In the genomic region with DNA sequence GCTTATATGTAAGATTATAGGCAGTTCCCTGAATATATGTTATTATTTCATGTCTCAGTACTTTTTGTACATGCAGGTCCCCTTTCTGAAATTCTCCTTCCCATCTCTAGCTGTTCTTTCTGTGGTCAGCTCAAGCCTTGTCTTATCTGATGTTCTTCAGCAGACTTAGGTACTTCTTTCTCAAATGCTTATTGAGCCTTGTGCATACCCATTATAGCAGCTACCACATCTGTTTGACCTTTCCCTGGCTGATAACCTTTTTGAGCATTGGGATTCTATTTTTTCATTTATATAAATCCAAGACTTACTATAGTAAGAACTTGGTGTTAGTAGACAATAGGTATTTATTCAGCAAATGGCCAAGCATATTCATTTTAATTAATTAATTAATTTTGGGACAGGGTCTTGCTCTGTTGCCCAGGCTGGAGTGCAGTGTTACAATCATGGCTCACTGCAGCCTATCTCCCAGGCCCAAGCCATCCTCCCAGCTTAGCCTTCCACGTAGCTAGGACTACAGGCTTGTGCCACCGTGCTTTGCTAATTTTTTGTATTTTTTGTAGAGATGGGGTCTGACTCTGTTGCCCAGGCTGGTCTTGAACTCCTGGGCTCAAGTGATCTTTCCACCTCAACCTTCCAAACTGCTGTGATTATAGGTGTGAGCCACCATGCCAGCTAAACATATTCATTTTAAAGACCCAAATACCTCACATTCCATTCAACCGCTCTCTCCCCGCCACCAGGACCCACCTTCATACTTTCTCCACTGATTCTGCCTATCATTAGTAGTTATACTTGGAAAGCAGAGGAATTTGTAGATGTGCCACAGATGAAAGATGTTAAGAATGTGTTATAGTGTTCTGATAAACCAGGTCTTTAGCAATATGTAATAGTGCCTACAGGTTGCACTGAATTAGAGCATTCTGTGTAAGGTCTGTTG, we compare ENCODE assay signal across 1 cellular context.
TF ChIP-seq lines count a peak whose summit lies in the region.

No MANE protein-coding gene starts in this region.

TF ChIP-seq in H1, 55 proteins besides CTCF, POLR2A, EP300 and RAD21:
- TF ChIP-seq TAF7 (optimal IDR thresholded peaks at IDR 0.05; ENCODE audit: borderline replicate concordance, low read depth, low read length) (no peak), TEAD4 (IDR thresholded peaks at IDR 0.05; ENCODE audit: low read depth, low read length) (peak; percentile 70), KDM1A (IDR thresholded peaks at IDR 0.05; ENCODE audit: borderline replicate concordance, low read length) (peak; percentile 85)
